8 cellular contexts compared by ENCODE assay signal in genomic region chr5:177133845-177134652, GRCh38. TPM values are rescaled to one million over a fixed set of nuclear protein-coding genes. Genes with fewer than 3 reads are reported as not detected.
DNase-seq lines count a peak whose midpoint lies in the region; ATAC-seq and TF ChIP-seq lines count a peak whose summit lies in the region.

No MANE protein-coding gene starts in this region.

- H3K4me1 Mint-ChIP-seq in CD8-positive, alpha-beta T cell (ENCODE audit: low read depth) = peaks cover 47% of the 10 kb centered on the region
- H3K4me1 Mint-ChIP-seq in MCF 10A (ENCODE audit: insufficient read depth, unreplicated experiment) = peaks cover 20% of the 10 kb centered on the region

- 0 to 1% (median 1%) methylated on average over 45 to 77 of the region's 84 CpGs for WGBS in spleen, 5 donors

- no peaks in the 10 kb centered on the region for H3K9me3 Mint-ChIP-seq in CD8-positive, alpha-beta T cell
- no peaks in the 10 kb centered on the region for H3K9me3 Mint-ChIP-seq in MCF 10A (ENCODE audit: unreplicated experiment)

- peak overlapping the region; percentile 54 for H3K27ac ChIP-seq in CD8-positive, alpha-beta T cell (ENCODE audit: low read depth, low read length)
- H3K27ac ChIP-seq in spleen = peak overlapping the region; percentile 57 to 97 (median 95)

- intact Hi-C loops in CD8-positive, alpha-beta T cell (cut with DNase I, micrococcal nuclease) = loop anchor here (1.0 to 10.0 kb wide), 8 partner anchors 18 to 1491 kb away; partner anchors contain the start of genes PRELID1 (in 2 of the 2), RAB24 (in 2 of the 2), UIMC1 (in 2 of the 2) and B4GALT7 (in 1 of the 2)
- intact Hi-C loops in MCF 10A (cut with micrococcal nuclease) (no loop called here), spleen (cut with DNase I; ENCODE audit: low total_unique reads) (no loop called here)

- H3K4me1 ChIP-seq in CD8-positive, alpha-beta T cell (ENCODE audit: insufficient read depth, low read length) = peaks cover 48% of the 10 kb centered on the region
- peaks cover 28 to 71% (median 65%) of the 10 kb centered on the region in 6 donors for H3K4me1 ChIP-seq in spleen

- H3K27me3 Mint-ChIP-seq in CD8-positive, alpha-beta T cell (ENCODE audit: low read depth) = no peaks in the 10 kb centered on the region
- H3K27me3 Mint-ChIP-seq in MCF 10A (ENCODE audit: insufficient read depth, unreplicated experiment) = no peaks in the 10 kb centered on the region

- H3K4me3 ChIP-seq in CD8-positive, alpha-beta T cell (ENCODE audit: low read depth, low read length) = peak overlapping the region; percentile 58
- H3K4me3 ChIP-seq in spleen = peak overlapping the region; percentile 47 to 93 (median 76)

- peaks cover 8% of the 10 kb centered on the region for H3K36me3 ChIP-seq in CD8-positive, alpha-beta T cell (ENCODE audit: insufficient read depth, low read length)
- H3K36me3 ChIP-seq in spleen = peaks cover 0 to 42% (median 11%) of the 10 kb centered on the region in 6 donors

- POLR2A ChIA-PET in CD8-positive, alpha-beta T cell (lab: Charles Lee) = interaction anchor here (0.6 to 2.7 kb wide), 8 partner anchors 16 to 321 kb away, joined by 3 to 10 read pairs (median 3); partner anchors contain the start of gene LMAN2
- POLR2A ChIA-PET in MCF 10A (lab: Yijun Ruan, JAX) = interaction anchor here (0.6 to 2.5 kb wide), 17 partner anchors 9 to 255 kb away, joined by 3 to 15 read pairs (median 3); partner anchors contain the start of gene LMAN2

- peak in 6 of 7 experiments; percentile 30 to 78 (median 42) for DNase-seq in CD8-positive, alpha-beta T cell
- DNase-seq in T-helper 22 cell (ENCODE audit: low read depth) (peak; percentile 21), MCF 10A (ENCODE audit: unreplicated experiment) (peak; percentile 56), iris pigment epithelial cell (ENCODE audit: low read depth) (peak; percentile 56), spleen (peak; percentile 93), NCI-H2171 (lab: John Stamatoyannopoulos, UW) (no peak)

- no peaks in the 10 kb centered on the region for H3K9me3 ChIP-seq in CD8-positive, alpha-beta T cell (ENCODE audit: low read length)
- H3K9me3 ChIP-seq in spleen = no peaks in the 10 kb centered on the region

- H3K27me3 ChIP-seq in CD8-positive, alpha-beta T cell (ENCODE audit: insufficient read depth, low read length) = no peaks in the 10 kb centered on the region
- no peaks in the 10 kb centered on the region for H3K27me3 ChIP-seq in spleen (replicated peaks in 1 of 7)

- H3K27ac Mint-ChIP-seq in CD8-positive, alpha-beta T cell = peak overlapping the region; percentile 90
- H3K27ac Mint-ChIP-seq in MCF 10A (ENCODE audit: low read depth, unreplicated experiment) = peak overlapping the region; percentile 65

- TF ChIP-seq CTCF in CD8-positive, alpha-beta T cell (IDR thresholded peaks at IDR 0.05) = no peak
- TF ChIP-seq CTCF in MCF 10A (IDR thresholded peaks at IDR 0.05; ENCODE audit: unreplicated experiment) (no peak), spleen (IDR thresholded peaks at IDR 0.05 in 8 of 11, conservative IDR thresholded peaks at IDR 0.05 in 3 of 11) (peak in 1 of 11 experiments; percentile 13)

- no TSS peak for BruUV-seq in MCF 10A (replicated peaks; lab: Mats Ljungman, UMichigan)

- no peak for TF ChIP-seq POLR2A in spleen (IDR thresholded peaks at IDR 0.05)

- peak overlapping the region; percentile 85 for H3K4me3 Mint-ChIP-seq in CD8-positive, alpha-beta T cell
- H3K4me3 Mint-ChIP-seq in MCF 10A (ENCODE audit: unreplicated experiment) = peak overlapping the region; percentile 74

- H3K36me3 Mint-ChIP-seq in CD8-positive, alpha-beta T cell = peaks cover 32% of the 10 kb centered on the region
- peaks cover 43% of the 10 kb centered on the region for H3K36me3 Mint-ChIP-seq in MCF 10A (ENCODE audit: insufficient read depth, unreplicated experiment)

- CTCF ChIA-PET in CD8-positive, alpha-beta T cell (lab: Charles Lee) = interaction anchor here (11.7 kb wide), 1 partner anchor 20 kb away, joined by 74 read pairs; no protein-coding TSS in a partner anchor
- CTCF ChIA-PET in MCF 10A (lab: Yijun Ruan, JAX) = interaction anchor here (0.6 to 14.1 kb wide), 2 partner anchors 21 to 322 kb away, joined by 4 to 140 read pairs; no protein-coding TSS in a partner anchor

- peak; percentile 14 for ATAC-seq in CD8-positive, alpha-beta T cell
- ATAC-seq in GM19455 (IDR thresholded peaks at IDR 0.05; ENCODE audit: unreplicated experiment) (peak; percentile 28), HG03571 (IDR thresholded peaks at IDR 0.05; ENCODE audit: unreplicated experiment) (peak; percentile 30)

RNA-seq across cellular contexts. Expression of gene NSD1, which starts 0.5 kb away (rescaled TPM):
- total RNA-seq in CD8-positive, alpha-beta T cell = 10 to 100 TPM; 71.8 to 75.2 TPM
- 110 and 111 TPM in 2 replicates for total RNA-seq in MCF 10A (2022)
- 100 to 1,000 TPM in 2 of 7 donors, 10 to 100 TPM in 5; 65.0 to 130 (median 79.7) TPM for total RNA-seq in spleen
- polyA plus RNA-seq in spleen = 1 to 10 TPM; 4.1 to 9.7 (median 5.0) TPM

RNA-seq across cellular contexts. Expression of gene FGFR4, which starts 47.3 kb away (rescaled TPM):
- 1 to 10 TPM; 2.6 TPM for total RNA-seq in CD8-positive, alpha-beta T cell
- total RNA-seq in MCF 10A (2022) (1.5 and 1.8 TPM in 2 replicates), spleen (10 to 100 TPM; 10.1 to 41.6 (median 28.9) TPM)
- 10 to 100 TPM in 2 of 3 donors, 1 to 10 TPM in 1; 5.2 to 23.4 (median 15.4) TPM for polyA plus RNA-seq in spleen

Comparison
In these comparisons a context has a peak if more than half of its experiments do, and no peak if none do; other contexts are left out.
1. intact Hi-C loops: an anchor here in CD8-positive, alpha-beta T cell (1.0 to 10.0 kb wide); none called in MCF 10A and spleen.